In genomic region chr6:26233608-26234420, GRCh38 we compare ENCODE assay signal across 1 cellular context.
TF ChIP-seq lines count a peak whose summit lies in the region.

No MANE protein-coding gene starts in this region.

TF ChIP-seq in K562, 482 proteins besides CTCF, POLR2A, EP300 and RAD21 (continued from another document and continues in another):
- no peak for TF ChIP-seq ZBTB40 (IDR thresholded peaks at IDR 0.05)
- TF ChIP-seq ZBTB40 (CRISPR knock-in tag; IDR thresholded peaks at IDR 0.05): no peak
- TF ChIP-seq MIER1 (IDR thresholded peaks at IDR 0.05; ENCODE audit: low read depth): no peak
- no peak for TF ChIP-seq PKNOX1 (IDR thresholded peaks at IDR 0.05)
- peak; percentile 23 for TF ChIP-seq RBM39 (optimal IDR thresholded peaks at IDR 0.05; ENCODE audit: low read depth, low read length)
- TF ChIP-seq RNF219 (CRISPR knock-in tag; IDR thresholded peaks at IDR 0.05): no peak
- TF ChIP-seq DNMT1 (IDR thresholded peaks at IDR 0.05): no peak
- TF ChIP-seq TAL1 (IDR thresholded peaks at IDR 0.05): no peak
- no peak for TF ChIP-seq ZNF436 (CRISPR knock-in tag; IDR thresholded peaks at IDR 0.05)
- TF ChIP-seq STAG1 (CRISPR knock-in tag; IDR thresholded peaks at IDR 0.05; ENCODE audit: borderline replicate concordance): no peak
- no peak for TF ChIP-seq ZNF830 (CRISPR knock-in tag; IDR thresholded peaks at IDR 0.05)
- TF ChIP-seq ZNF77 (CRISPR knock-in tag; IDR thresholded peaks at IDR 0.05): no peak
- no peak for TF ChIP-seq RAD51 (IDR thresholded peaks at IDR 0.05; ENCODE audit: borderline replicate concordance, low read depth)
- no peak for TF ChIP-seq ZNF583 (CRISPR knock-in tag; IDR thresholded peaks at IDR 0.05)
- TF ChIP-seq MAZ (CRISPR knock-in tag; conservative IDR thresholded peaks at IDR 0.05 in 1 of 2, IDR thresholded peaks at IDR 0.05 in 1 of 2): peak in 1 of 2 experiments; percentile 31; a peak in 1 of 4 replicates
- no peak for TF ChIP-seq SLC30A9 (CRISPR knock-in tag; IDR thresholded peaks at IDR 0.05)
- no peak for TF ChIP-seq MAFG (tag; conservative IDR thresholded peaks at IDR 0.05)
- TF ChIP-seq WHSC1 (IDR thresholded peaks at IDR 0.05; ENCODE audit: low read length): no peak
- TF ChIP-seq THRAP3 (IDR thresholded peaks at IDR 0.05; ENCODE audit: borderline replicate concordance): no peak
- TF ChIP-seq MXD1 (CRISPR knock-in tag; IDR thresholded peaks at IDR 0.05; ENCODE audit: borderline replicate concordance, poor library complexity, severe bottlenecking): no peak
- TF ChIP-seq CTBP1 (IDR thresholded peaks at IDR 0.05; ENCODE audit: borderline replicate concordance): no peak
- TF ChIP-seq CREB3L1 (IDR thresholded peaks at IDR 0.05; ENCODE audit: borderline replicate concordance, low read depth): peak; percentile 55; the same call in 1 of the 2 replicates
- TF ChIP-seq BRD4 (IDR thresholded peaks at IDR 0.05): peak; percentile 35; the same call in 1 of the 2 replicates
- TF ChIP-seq THAP12 (CRISPR knock-in tag; IDR thresholded peaks at IDR 0.05): no peak
- TF ChIP-seq CC2D1A (IDR thresholded peaks at IDR 0.05): no peak
- TF ChIP-seq ZNF561 (CRISPR knock-in tag; conservative IDR thresholded peaks at IDR 0.05): no peak
- TF ChIP-seq ASH1L (IDR thresholded peaks at IDR 0.05; ENCODE audit: borderline replicate concordance, low read depth, partially characterized antibody): no peak
- no peak for TF ChIP-seq ZBTB11 (CRISPR knock-in tag; IDR thresholded peaks at IDR 0.05)
- no peak for TF ChIP-seq BDP1 (IDR thresholded peaks at IDR 0.05; ENCODE audit: insufficient read depth, insufficient read length)
- no peak for TF ChIP-seq ZNF217 (CRISPR knock-in tag; IDR thresholded peaks at IDR 0.05)
- no peak for TF ChIP-seq ZNF133 (CRISPR knock-in tag; IDR thresholded peaks at IDR 0.05)
- no peak for TF ChIP-seq MEIS2 (IDR thresholded peaks at IDR 0.05; ENCODE audit: partially characterized antibody)
- TF ChIP-seq ATF3 (IDR thresholded peaks at IDR 0.05): no peak
- TF ChIP-seq ATF3 (CRISPR knock-in tag; conservative IDR thresholded peaks at IDR 0.05): no peak; the same call in 1 of the 2 replicates
- TF ChIP-seq CHD1 (IDR thresholded peaks at IDR 0.05; ENCODE audit: low read length): peak; percentile 16
- no peak for TF ChIP-seq ZNF507 (tag; conservative IDR thresholded peaks at IDR 0.05)
- TF ChIP-seq FOXJ2 (tag; IDR thresholded peaks at IDR 0.05): no peak
- no peak for TF ChIP-seq ETV5 (CRISPR knock-in tag; IDR thresholded peaks at IDR 0.05; ENCODE audit: low read depth)
- no peak for TF ChIP-seq PREB (CRISPR knock-in tag; IDR thresholded peaks at IDR 0.05)
- TF ChIP-seq SMAD1 (IDR thresholded peaks at IDR 0.05; ENCODE audit: low read depth, low read length, partially characterized antibody): peak; percentile 20
